Comparison of ENCODE assay signal across 8 cellular contexts in genomic region chr10:133520193-133520738, GRCh38. TPM values are rescaled to one million over a fixed set of nuclear protein-coding genes. Genes with fewer than 3 reads are reported as not detected.
DNase-seq lines count a peak whose midpoint lies in the region; ATAC-seq and TF ChIP-seq lines count a peak whose summit lies in the region.

No MANE protein-coding gene starts in this region.

- no peaks in the 10 kb centered on the region for H3K27me3 ChIP-seq in endodermal cell (ENCODE audit: control insufficient read depth, insufficient read depth, low read length, poor library complexity, severe bottlenecking)
- H3K27me3 ChIP-seq in muscle layer of duodenum (ENCODE audit: low read depth, low read length) = no peaks in the 10 kb centered on the region

- peak; percentile 61 for TF ChIP-seq CTCF in endodermal cell (conservative IDR thresholded peaks at IDR 0.05)

- no peaks in the 10 kb centered on the region for H3K4me1 ChIP-seq in endodermal cell (ENCODE audit: control insufficient read depth, insufficient read depth, low read length)
- H3K4me1 ChIP-seq in muscle layer of duodenum (ENCODE audit: control insufficient read depth in 1 of 2, insufficient read depth in 2 of 2, low read length in 2 of 2) = peaks cover 0 to 5% of the 10 kb centered on the region in 2 donors

- H3K36me3 ChIP-seq in endodermal cell (ENCODE audit: control insufficient read depth, insufficient read depth, low read length) = no peaks in the 10 kb centered on the region
- H3K36me3 ChIP-seq in muscle layer of duodenum (ENCODE audit: control insufficient read depth in 1 of 2, insufficient read depth in 2 of 2, low read length in 2 of 2) = no peaks in the 10 kb centered on the region

- H3K27me3 Mint-ChIP-seq in endodermal cell (ENCODE audit: insufficient read depth) = no peaks in the 10 kb centered on the region

- H3K4me1 Mint-ChIP-seq in endodermal cell = no peaks in the 10 kb centered on the region

- H3K4me3 Mint-ChIP-seq in endodermal cell = no peak overlapping the region

- peak; percentile 91 for DNase-seq in AG08396 (ENCODE audit: low spot score)
- peak; percentile 17 for DNase-seq in NCI-H774 (lab: John Stamatoyannopoulos, UW)
- peak; percentile 59 to 92 for DNase-seq in activated CD8-positive, alpha-beta memory T cell treated with anti-CD3 and anti-CD28 coated beads for 1 hour (ENCODE audit: extremely low read depth in 1 of 2, low read depth in 1 of 2)
- DNase-seq in endodermal cell = peak; percentile 82
- peak; percentile 84 to 89 for DNase-seq in stimulated activated CD8-positive, alpha-beta memory T cell treated with anti-CD3 and anti-CD28 coated beads, Interleukin-7, amount 100 ng/mL, for 48 hours (ENCODE audit: extremely low read depth in 1 of 2, low read depth in 1 of 2)

- ATAC-seq in GM18508 (IDR thresholded peaks at IDR 0.05; ENCODE audit: insufficient read depth, unreplicated experiment) (peak; percentile 70), HG03025 (IDR thresholded peaks at IDR 0.05; ENCODE audit: low FRiP score, unreplicated experiment) (peak; percentile 83)

- H3K4me3 ChIP-seq in endodermal cell (ENCODE audit: low read length) (no peak overlapping the region), muscle layer of duodenum (ENCODE audit: low read depth in 1 of 2, low read length in 2 of 2) (peak overlapping the region; percentile 52 to 61)

- no peak overlapping the region for H3K27ac ChIP-seq in endodermal cell (ENCODE audit: low read depth, low read length)
- no peak overlapping the region for H3K27ac ChIP-seq in muscle layer of duodenum (ENCODE audit: low read length)

- WGBS in endodermal cell (ENCODE audit: insufficient coverage in 1 of 2, insufficient read length in 1 of 2), 2 experiments = 71 to 80% methylated on average over 14 to 33 of the region's 33 CpGs

- no peaks in the 10 kb centered on the region for H3K36me3 Mint-ChIP-seq in endodermal cell (ENCODE audit: low read depth)

- H3K9me3 Mint-ChIP-seq in endodermal cell = peaks cover 81% of the 10 kb centered on the region

- H3K27ac Mint-ChIP-seq in endodermal cell = no peak overlapping the region

- H3K9ac ChIP-seq in endodermal cell (ENCODE audit: extremely low read depth, low read length, poor library complexity, severe bottlenecking) = no peak overlapping the region

- peaks cover 78% of the 10 kb centered on the region for H3K9me3 ChIP-seq in endodermal cell (ENCODE audit: control insufficient read depth, low read length)
- peaks cover 5 to 9% of the 10 kb centered on the region in 2 donors for H3K9me3 ChIP-seq in muscle layer of duodenum (ENCODE audit: control insufficient read depth in 1 of 2, low read length in 2 of 2)

RNA-seq across cellular contexts. Expression of gene CYP2E1, which starts 6.9 kb away (rescaled TPM):
- total RNA-seq in endodermal cell = under 1 TPM; 0.77 to 0.86 TPM
- polyA plus RNA-seq in endodermal cell (2013, experiment 1 of 2) = 0.57 TPM
- 0.66 TPM for polyA plus RNA-seq in endodermal cell (2013, experiment 2 of 2)

RNA-seq across cellular contexts. Expression of gene SYCE1, which starts 45.1 kb away (rescaled TPM):
- total RNA-seq in endodermal cell = not detected
- polyA plus RNA-seq in endodermal cell (2013, experiment 1 of 2) = not detected
- not detected for polyA plus RNA-seq in endodermal cell (2013, experiment 2 of 2)

Comparison
In these comparisons a context has a peak if more than half of its experiments do, and no peak if none do; other contexts are left out.
1. DNase-seq: peak in every context shown above with its lines; median percentile 91 in AG08396; 86 in stimulated activated CD8-positive, alpha-beta memory T cell treated with anti-CD3 and anti-CD28 coated beads, Interleukin-7, amount 100 ng/mL, for 48 hours; 82 in endodermal cell; 76 in activated CD8-positive, alpha-beta memory T cell treated with anti-CD3 and anti-CD28 coated beads for 1 hour; 17 in NCI-H774.